ENCODE assay signal across 1 cellular context in the genomic region with DNA sequence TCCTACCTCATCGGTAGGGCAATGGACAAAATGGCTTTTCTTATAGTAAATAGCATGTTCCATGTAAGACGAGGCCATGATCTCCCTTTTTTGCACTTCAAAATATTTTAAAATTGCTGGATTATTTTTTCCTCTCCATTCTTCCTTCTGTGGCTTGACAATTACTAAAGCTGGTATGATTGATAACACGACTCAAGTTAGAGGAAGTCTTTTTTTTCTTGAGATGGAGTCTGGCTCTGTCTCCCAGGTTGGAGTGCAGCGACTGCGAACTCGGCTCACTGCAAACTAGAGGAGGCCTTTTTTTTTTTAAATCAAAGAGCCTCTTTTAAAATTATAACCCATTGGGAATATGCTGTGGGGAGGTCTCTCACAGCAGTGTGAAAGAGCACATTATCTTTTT.
TF ChIP-seq lines count a peak whose summit lies in the region.

No MANE protein-coding gene starts in this region.

TF ChIP-seq in K562, 482 proteins besides CTCF, POLR2A, EP300 and RAD21 (continued from another document):
- TF ChIP-seq ZNF121 (CRISPR knock-in tag; conservative IDR thresholded peaks at IDR 0.05), result no peak
- TF ChIP-seq CBX8 (IDR thresholded peaks at IDR 0.05; ENCODE audit: borderline replicate concordance, extremely low read depth, low read depth, low read length, poor library complexity, severe bottlenecking), result no peak
- TF ChIP-seq HMG20B (CRISPR knock-in tag; IDR thresholded peaks at IDR 0.05), result no peak
